In genomic region chr7:27548304-27548703, GRCh38 we compare ENCODE assay signal across 22 cellular contexts.
"Had no signal": no experiment of that assay in that cellular context is flagged by ENCODE, and none has a peak within 500 bp of the region (broad histone marks: within the 10 kb centered on the region; RNA-seq: fewer than 3 reads in every experiment).

No MANE protein-coding gene starts in this region.

- H3K4me1 ChIP-seq: ascending aorta had no signal

- DNase-seq: activated CD4-positive, alpha-beta T cell treated with anti-CD3 and anti-CD28 coated beads, Interleukin-2, amount 10 ng/mL, durations not matched to agents 24 days and 14 days; activated CD4-positive, alpha-beta T cell treated with anti-CD3 and anti-CD28 coated beads, Interleukin-2, amount 50 U/mL, for 4 hours; activated CD8-positive, alpha-beta T cell treated with anti-CD3 and anti-CD28 coated beads for 36 hours; activated gamma-delta T cell; activated naive CD4-positive, alpha-beta T cell treated with Interleukin-2 at 50 U/mL for 16 hours; activated naive CD8-positive, alpha-beta T cell treated with anti-CD3 and anti-CD28 coated beads, Interleukin-2, amount 10 ng/mL, durations not matched to agents 7 days and 5 days; activated T-cell treated with anti-CD3 and anti-CD28 coated beads, Interleukin-2, amount 50 U/mL, for 1 hour; amygdala; NCI-H1105; NCI-H1417 treated with DMSO at 0.1 percent for 48 hours; NCI-H1930; NCI-H2081 treated with DMSO at 0.1 percent for 48 hours; NCI-H345; NCI-H524 treated with DMSO at 0.1 percent for 48 hours; NK-92 treated with Interleukin-12 subunit alpha and Interleukin-12 subunit beta, amount 100 ng/mL, for 24 hours; PC-9; Right ventricle myocardium superior; T1000 had no signal

- H3K27me3 ChIP-seq: ascending aorta, cardiac muscle cell had no signal

- H3K4me2 ChIP-seq: PC-9 had no signal

- H3K4me3 ChIP-seq: ascending aorta, cardiac muscle cell, PC-9, SK-N-MC had no signal

- H2AFZ ChIP-seq: PC-9 had no signal

- H3K36me3 ChIP-seq: ascending aorta, cardiac muscle cell had no signal

- H3K27ac ChIP-seq: ascending aorta, cardiac muscle cell, PC-9, SK-N-MC had no signal

- H3K9me3 ChIP-seq: ascending aorta had no signal

- ATAC-seq: activated CD8-positive, alpha-beta T cell treated with anti-CD3 and anti-CD28 coated beads for 36 hours had no signal

- FAIRE-seq: RCC 7860 had no signal
